14 cellular contexts compared by ENCODE assay signal in genomic region chr1:47124834-47125233, GRCh38. TPM values are rescaled to one million over a fixed set of nuclear protein-coding genes. Genes with fewer than 3 reads are reported as not detected.
"Had no signal": no experiment of that assay in that cellular context is flagged by ENCODE, and none has a peak within 500 bp of the region (broad histone marks: within the 10 kb centered on the region; RNA-seq: fewer than 3 reads in every experiment).

No MANE protein-coding gene starts in this region.

RNA-seq across cellular contexts. Expression of gene CYP4A22, which starts 12.4 kb away (rescaled TPM):
- total RNA-seq: activated B cell treated with CpG ODN at 0.5 μM for 24 hours; activated CD4-positive, alpha-beta memory T cell treated with anti-CD3 and anti-CD28 coated beads for 36 hours; activated CD4-positive, alpha-beta memory T cell treated with anti-CD3 and anti-CD28 coated beads, Interleukin-2, amount 10 ng/mL, durations not matched to agents 7 days and 5 days; activated CD4-positive, alpha-beta T cell treated with anti-CD3 and anti-CD28 coated beads for 36 hours; activated CD4-positive, alpha-beta T cell treated with anti-CD3 and anti-CD28 coated beads, Interleukin-2, amount 10 ng/mL, durations not matched to agents 24 days and 14 days; activated CD4-positive, alpha-beta T cell treated with anti-CD3 and anti-CD28 coated beads, Interleukin-2, amount 10 ng/mL, durations not matched to agents 7 days and 5 days; activated CD8-positive, alpha-beta memory T cell treated with anti-CD3 and anti-CD28 coated beads for 36 hours; activated CD8-positive, alpha-beta memory T cell treated with anti-CD3 and anti-CD28 coated beads, Interleukin-2, amount 10 ng/mL, durations not matched to agents 7 days and 5 days; activated CD8-positive, alpha-beta T cell treated with anti-CD3 and anti-CD28 coated beads for 36 hours; activated CD8-positive, alpha-beta T cell treated with anti-CD3 and anti-CD28 coated beads, Interleukin-2, amount 10 ng/mL, durations not matched to agents 7 days and 5 days; T-helper 1 cell treated with Interleukin-12 subunit alpha and Interleukin-12 subunit beta and Interleukin-4 antibody, amounts not matched to agents 30 ng/mL and 1 ng/mL, for 36 hours; T-helper 17 cell; T-helper 2 cell treated with Interferon-gamma antibody and Interleukin-4, amounts not matched to agents 100 ng/mL and 5 ng/mL, for 36 hours; WTC11 had no signal

RNA-seq across cellular contexts. Expression of gene CYP4Z1, which starts 57.8 kb away (rescaled TPM):
- total RNA-seq: activated B cell treated with CpG ODN at 0.5 μM for 24 hours; activated CD4-positive, alpha-beta memory T cell treated with anti-CD3 and anti-CD28 coated beads for 36 hours; activated CD4-positive, alpha-beta memory T cell treated with anti-CD3 and anti-CD28 coated beads, Interleukin-2, amount 10 ng/mL, durations not matched to agents 7 days and 5 days; activated CD4-positive, alpha-beta T cell treated with anti-CD3 and anti-CD28 coated beads for 36 hours; activated CD4-positive, alpha-beta T cell treated with anti-CD3 and anti-CD28 coated beads, Interleukin-2, amount 10 ng/mL, durations not matched to agents 24 days and 14 days; activated CD4-positive, alpha-beta T cell treated with anti-CD3 and anti-CD28 coated beads, Interleukin-2, amount 10 ng/mL, durations not matched to agents 7 days and 5 days; activated CD8-positive, alpha-beta memory T cell treated with anti-CD3 and anti-CD28 coated beads for 36 hours; activated CD8-positive, alpha-beta memory T cell treated with anti-CD3 and anti-CD28 coated beads, Interleukin-2, amount 10 ng/mL, durations not matched to agents 7 days and 5 days; activated CD8-positive, alpha-beta T cell treated with anti-CD3 and anti-CD28 coated beads for 36 hours; activated CD8-positive, alpha-beta T cell treated with anti-CD3 and anti-CD28 coated beads, Interleukin-2, amount 10 ng/mL, durations not matched to agents 7 days and 5 days; T-helper 1 cell treated with Interleukin-12 subunit alpha and Interleukin-12 subunit beta and Interleukin-4 antibody, amounts not matched to agents 30 ng/mL and 1 ng/mL, for 36 hours; T-helper 17 cell; T-helper 2 cell treated with Interferon-gamma antibody and Interleukin-4, amounts not matched to agents 100 ng/mL and 5 ng/mL, for 36 hours; WTC11 had no signal
